Comparison of ENCODE assay signal across 17 cellular contexts in genomic region chr3:121488628-121489027, GRCh38. TPM values are rescaled to one million over a fixed set of nuclear protein-coding genes. Genes with fewer than 3 reads are reported as not detected.
A peak's percentile ranks its signal among the peaks of the same experiment; 100 is the strongest.
DNase-seq lines count a peak whose midpoint lies in the region; ATAC-seq and TF ChIP-seq lines count a peak whose summit lies in the region.
"Had no signal": no experiment of that assay in that cellular context is flagged by ENCODE, and none has a peak within 500 bp of the region (broad histone marks: within the 10 kb centered on the region; RNA-seq: fewer than 3 reads in every experiment).

No MANE protein-coding gene starts in this region.

- POLR2A ChIA-PET in WTC11 (lab: Charles Lee), result interaction anchor here (0.6 kb wide), 1 partner anchor 118 kb away, joined by 3 read pairs; no protein-coding TSS in a partner anchor

- DNase-seq in T-helper 1 cell (no peak), WTC11 (ENCODE audit: low spot score) (no peak), fibroblast of peridontal ligament (ENCODE audit: extremely low read depth) (peak; percentile 9), renal cortical epithelial cell (ENCODE audit: low read depth) (peak; percentile 52), UCSD-AML1 (lab: John Stamatoyannopoulos, UW; ENCODE audit: unreplicated experiment) (no peak)
- DNase-seq in activated effector memory CD4-positive, alpha-beta T cell treated with anti-CD3 and anti-CD28 coated beads, Interleukin-2, amount 50 U/mL, for 16 hours, result no peak
- no peak for DNase-seq in activated T-cell treated with anti-CD3 and anti-CD28 coated beads, Interleukin-2, amount 50 U/mL, for 1 hour
- DNase-seq: ACHN; activated CD4-positive, alpha-beta T cell treated with anti-CD3 and anti-CD28 coated beads, Interleukin-2, amount 50 U/mL, for 4 hours; activated T-cell treated with anti-CD3 and anti-CD28 coated beads, Interleukin-2, amount 50 U/mL, for 48 hours; CD4-positive, alpha-beta memory T cell; NCI-H1105; SJCRH30; stimulated activated naive CD8-positive, alpha-beta T cell treated with anti-CD3 and anti-CD28 coated beads, Interleukin-15, amount 100 ng/mL, for 72 hours; uterus had no signal

- ATAC-seq in WTC11, result peak; percentile 60
- ATAC-seq: stimulated activated naive CD8-positive, alpha-beta T cell treated with anti-CD3 and anti-CD28 coated beads, Interleukin-15, amount 100 ng/mL, for 72 hours had no signal

- no peaks in the 10 kb centered on the region for H3K27me3 Mint-ChIP-seq in T-helper 1 cell treated with Interleukin-12 subunit alpha and Interleukin-12 subunit beta and Interleukin-4 antibody, amounts not matched to agents 30 μg/mL and 1 μg/mL, for 36 hours (ENCODE audit: low read depth)
- no peaks in the 10 kb centered on the region for H3K27me3 Mint-ChIP-seq in WTC11 (ENCODE audit: low read depth)
- H3K27me3 Mint-ChIP-seq: CD4-positive, alpha-beta memory T cell; central memory CD8-positive, alpha-beta T cell; stimulated activated naive CD8-positive, alpha-beta T cell treated with anti-CD3 and anti-CD28 coated beads, Interleukin-15, amount 100 ng/mL, for 72 hours had no signal

- CTCF ChIA-PET in WTC11 (lab: Charles Lee), result interaction anchor here (0.5 to 0.6 kb wide), 2 partner anchors 104 to 313 kb away, joined by 3 to 4 read pairs; no protein-coding TSS in a partner anchor

- no peak overlapping the region for H3K4me3 Mint-ChIP-seq in T-helper 1 cell treated with Interleukin-12 subunit alpha and Interleukin-12 subunit beta and Interleukin-4 antibody, amounts not matched to agents 30 μg/mL and 1 μg/mL, for 36 hours
- H3K4me3 Mint-ChIP-seq in WTC11, result no peak overlapping the region
- H3K4me3 Mint-ChIP-seq: CD4-positive, alpha-beta memory T cell; central memory CD8-positive, alpha-beta T cell; stimulated activated naive CD8-positive, alpha-beta T cell treated with anti-CD3 and anti-CD28 coated beads, Interleukin-15, amount 100 ng/mL, for 72 hours had no signal

- H3K9me3 Mint-ChIP-seq in T-helper 1 cell treated with Interleukin-12 subunit alpha and Interleukin-12 subunit beta and Interleukin-4 antibody, amounts not matched to agents 30 μg/mL and 1 μg/mL, for 36 hours, result no peaks in the 10 kb centered on the region
- H3K9me3 Mint-ChIP-seq in WTC11, result no peaks in the 10 kb centered on the region
- H3K9me3 Mint-ChIP-seq: CD4-positive, alpha-beta memory T cell; central memory CD8-positive, alpha-beta T cell; stimulated activated naive CD8-positive, alpha-beta T cell treated with anti-CD3 and anti-CD28 coated beads, Interleukin-15, amount 100 ng/mL, for 72 hours had no signal

- peaks cover 27% of the 10 kb centered on the region for H3K36me3 Mint-ChIP-seq in T-helper 1 cell treated with Interleukin-12 subunit alpha and Interleukin-12 subunit beta and Interleukin-4 antibody, amounts not matched to agents 30 μg/mL and 1 μg/mL, for 36 hours (ENCODE audit: low read depth)
- peaks cover 35% of the 10 kb centered on the region for H3K36me3 Mint-ChIP-seq in WTC11
- H3K36me3 Mint-ChIP-seq: CD4-positive, alpha-beta memory T cell had no signal

- peaks cover 2% of the 10 kb centered on the region for H3K4me1 Mint-ChIP-seq in T-helper 1 cell treated with Interleukin-12 subunit alpha and Interleukin-12 subunit beta and Interleukin-4 antibody, amounts not matched to agents 30 μg/mL and 1 μg/mL, for 36 hours (ENCODE audit: low read depth)
- H3K4me1 Mint-ChIP-seq in WTC11, result no peaks in the 10 kb centered on the region
- H3K4me1 Mint-ChIP-seq: CD4-positive, alpha-beta memory T cell; central memory CD8-positive, alpha-beta T cell; stimulated activated naive CD8-positive, alpha-beta T cell treated with anti-CD3 and anti-CD28 coated beads, Interleukin-15, amount 100 ng/mL, for 72 hours had no signal

- TF ChIP-seq CTCF in WTC11 (IDR thresholded peaks at IDR 0.05), result no peak

- peak overlapping the region; percentile 13 for H3K27ac Mint-ChIP-seq in T-helper 1 cell treated with Interleukin-12 subunit alpha and Interleukin-12 subunit beta and Interleukin-4 antibody, amounts not matched to agents 30 μg/mL and 1 μg/mL, for 36 hours
- H3K27ac Mint-ChIP-seq in WTC11, result no peak overlapping the region
- H3K27ac Mint-ChIP-seq: CD4-positive, alpha-beta memory T cell; stimulated activated naive CD8-positive, alpha-beta T cell treated with anti-CD3 and anti-CD28 coated beads, Interleukin-15, amount 100 ng/mL, for 72 hours had no signal

TF ChIP-seq in WTC11, 78 proteins besides CTCF, POLR2A, EP300 and RAD21 (continues in another document):
- TF ChIP-seq, protein P1, sequence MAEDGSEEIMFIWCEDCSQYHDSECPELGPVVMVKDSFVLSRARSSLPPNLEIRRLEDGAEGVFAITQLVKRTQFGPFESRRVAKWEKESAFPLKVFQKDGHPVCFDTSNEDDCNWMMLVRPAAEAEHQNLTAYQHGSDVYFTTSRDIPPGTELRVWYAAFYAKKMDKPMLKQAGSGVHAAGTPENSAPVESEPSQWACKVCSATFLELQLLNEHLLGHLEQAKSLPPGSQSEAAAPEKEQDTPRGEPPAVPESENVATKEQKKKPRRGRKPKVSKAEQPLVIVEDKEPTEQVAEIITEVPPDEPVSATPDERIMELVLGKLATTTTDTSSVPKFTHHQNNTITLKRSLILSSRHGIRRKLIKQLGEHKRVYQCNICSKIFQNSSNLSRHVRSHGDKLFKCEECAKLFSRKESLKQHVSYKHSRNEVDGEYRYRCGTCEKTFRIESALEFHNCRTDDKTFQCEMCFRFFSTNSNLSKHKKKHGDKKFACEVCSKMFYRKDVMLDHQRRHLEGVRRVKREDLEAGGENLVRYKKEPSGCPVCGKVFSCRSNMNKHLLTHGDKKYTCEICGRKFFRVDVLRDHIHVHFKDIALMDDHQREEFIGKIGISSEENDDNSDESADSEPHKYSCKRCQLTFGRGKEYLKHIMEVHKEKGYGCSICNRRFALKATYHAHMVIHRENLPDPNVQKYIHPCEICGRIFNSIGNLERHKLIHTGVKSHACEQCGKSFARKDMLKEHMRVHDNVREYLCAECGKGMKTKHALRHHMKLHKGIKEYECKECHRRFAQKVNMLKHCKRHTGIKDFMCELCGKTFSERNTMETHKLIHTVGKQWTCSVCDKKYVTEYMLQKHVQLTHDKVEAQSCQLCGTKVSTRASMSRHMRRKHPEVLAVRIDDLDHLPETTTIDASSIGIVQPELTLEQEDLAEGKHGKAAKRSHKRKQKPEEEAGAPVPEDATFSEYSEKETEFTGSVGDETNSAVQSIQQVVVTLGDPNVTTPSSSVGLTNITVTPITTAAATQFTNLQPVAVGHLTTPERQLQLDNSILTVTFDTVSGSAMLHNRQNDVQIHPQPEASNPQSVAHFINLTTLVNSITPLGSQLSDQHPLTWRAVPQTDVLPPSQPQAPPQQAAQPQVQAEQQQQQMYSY (CRISPR knock-in tag; IDR thresholded peaks at IDR 0.05), result no peak
- TF ChIP-seq, protein P2, sequence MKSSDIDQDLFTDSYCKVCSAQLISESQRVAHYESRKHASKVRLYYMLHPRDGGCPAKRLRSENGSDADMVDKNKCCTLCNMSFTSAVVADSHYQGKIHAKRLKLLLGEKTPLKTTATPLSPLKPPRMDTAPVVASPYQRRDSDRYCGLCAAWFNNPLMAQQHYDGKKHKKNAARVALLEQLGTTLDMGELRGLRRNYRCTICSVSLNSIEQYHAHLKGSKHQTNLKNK (CRISPR knock-in tag; IDR thresholded peaks at IDR 0.05), result no peak
- TF ChIP-seq ARID4B (CRISPR knock-in tag; IDR thresholded peaks at IDR 0.05; ENCODE audit: borderline replicate concordance) (no peak), NFATC4 (CRISPR knock-in tag; IDR thresholded peaks at IDR 0.05) (no peak), GTF2I (CRISPR knock-in tag; conservative IDR thresholded peaks at IDR 0.05) (no peak), MXD4 (CRISPR knock-in tag; IDR thresholded peaks at IDR 0.05; ENCODE audit: borderline replicate concordance) (no peak), FOXK1 (CRISPR knock-in tag; IDR thresholded peaks at IDR 0.05) (no peak)

RNA-seq across cellular contexts. Expression of gene POLQ, which starts 57.2 kb away (rescaled TPM):
- 14.9 to 16.8 TPM (median 16.2 TPM) in 3 replicates for total RNA-seq in WTC11 (2021)
- 0.45 and 3.8 TPM in 2 replicates for total RNA-seq in renal cortical epithelial cell

Comparison
In these comparisons a context has a peak if more than half of its experiments do, and no peak if none do; other contexts are left out.
1. DNase-seq: peak in fibroblast of peridontal ligament (single experiment) and renal cortical epithelial cell (single experiment); none in T-helper 1 cell (0 of 5), WTC11 (single experiment), activated effector memory CD4-positive, alpha-beta T cell treated with anti-CD3 and anti-CD28 coated beads, Interleukin-2, amount 50 U/mL, for 16 hours (single experiment), UCSD-AML1 (single experiment) and activated T-cell treated with anti-CD3 and anti-CD28 coated beads, Interleukin-2, amount 50 U/mL, for 1 hour (single experiment).